1 cellular context compared by ENCODE assay signal in the genomic region with DNA sequence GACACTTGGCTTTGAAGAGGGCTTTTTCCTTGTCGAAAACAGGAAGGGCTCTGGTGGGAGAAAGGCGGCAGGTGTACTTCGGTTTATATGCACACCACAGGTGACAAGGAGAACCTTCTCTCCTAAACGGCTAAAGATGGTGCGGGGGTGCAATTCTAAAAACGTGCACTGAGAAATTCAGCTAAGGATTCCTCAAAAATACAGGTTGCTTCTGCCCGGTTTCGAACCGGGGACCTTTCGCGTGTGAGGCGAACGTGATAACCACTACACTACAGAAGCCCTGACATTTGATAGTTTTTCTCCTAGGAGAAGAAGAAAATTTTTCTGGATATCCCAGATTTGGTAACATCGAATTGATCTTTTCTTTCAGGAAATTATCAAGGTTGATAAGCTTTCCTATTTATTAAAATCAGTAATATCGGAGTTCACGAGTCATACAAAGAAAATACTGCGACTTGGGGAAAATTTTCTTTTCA.
TF ChIP-seq lines count a peak whose summit lies in the region.

No MANE protein-coding gene starts in this region.

TF ChIP-seq in IMR-90, 13 proteins besides CTCF, POLR2A, EP300 and RAD21 (continued from another document):
- TF ChIP-seq FOS (IDR thresholded peaks at IDR 0.05; ENCODE audit: low read depth, low read length) (peak; percentile 84), RFX5 (IDR thresholded peaks at IDR 0.05; ENCODE audit: low read depth, low read length) (no peak)
